Comparison of ENCODE assay signal across 21 cellular contexts in genomic region chr6:36519352-36519751, GRCh38. TPM values are rescaled to one million over a fixed set of nuclear protein-coding genes. Genes with fewer than 3 reads are reported as not detected.
DNase-seq lines count a peak whose midpoint lies in the region; ATAC-seq and TF ChIP-seq lines count a peak whose summit lies in the region.
"Had no signal": no experiment of that assay in that cellular context is flagged by ENCODE, and none has a peak within 500 bp of the region (broad histone marks: within the 10 kb centered on the region; RNA-seq: fewer than 3 reads in every experiment).

No MANE protein-coding gene starts in this region.

- H3K27me3 ChIP-seq in neural progenitor cell (no peaks in the 10 kb centered on the region), heart right ventricle (no peaks in the 10 kb centered on the region)
- H3K27me3 ChIP-seq: hepatocyte, sigmoid colon, tibial nerve had no signal

- H3K36me3 Mint-ChIP-seq in activated T-cell treated with anti-CD3 and anti-CD28 coated beads, Interleukin-2, amount 50 U/mL, for 24 hours (ENCODE audit: low read depth), result peaks cover 93% of the 10 kb centered on the region
- peaks cover 51% of the 10 kb centered on the region for H3K36me3 Mint-ChIP-seq in WTC11
- peaks cover 25% of the 10 kb centered on the region for H3K36me3 Mint-ChIP-seq in neural progenitor cell
- peaks cover 64% of the 10 kb centered on the region for H3K36me3 Mint-ChIP-seq in activated T-helper 1 cell treated with anti-CD3 and anti-CD28 coated beads, Interleukin-12 subunit alpha, Interleukin-12 subunit beta, Interleukin-2, Interleukin-4 antibody, amounts not matched to agents 30 ng/mL and 10 ng/mL and 1 ng/mL, durations not matched to agents 14 hours and 24 hours and 36 hours (ENCODE audit: low read depth)

- H3K27ac ChIP-seq in neural progenitor cell (no peak overlapping the region), heart right ventricle (no peak overlapping the region)
- H3K27ac ChIP-seq: hepatocyte, HL-60, sigmoid colon, tibial nerve had no signal

- TF ChIP-seq CTCF in WTC11 (IDR thresholded peaks at IDR 0.05), result no peak
- no peak for TF ChIP-seq CTCF in neural progenitor cell (IDR thresholded peaks at IDR 0.05)
- no peak for TF ChIP-seq CTCF in heart right ventricle (IDR thresholded peaks at IDR 0.05)

- POLR2A ChIA-PET in WTC11 (lab: Charles Lee), result no interaction called here

- H3K9ac ChIP-seq in neural progenitor cell, result peak overlapping the region; percentile 8

- H3K4me1 Mint-ChIP-seq in activated T-cell treated with anti-CD3 and anti-CD28 coated beads, Interleukin-2, amount 50 U/mL, for 24 hours (ENCODE audit: low read depth), result peaks cover 56% of the 10 kb centered on the region
- H3K4me1 Mint-ChIP-seq in WTC11 (no peaks in the 10 kb centered on the region), neural progenitor cell (no peaks in the 10 kb centered on the region)
- H3K4me1 Mint-ChIP-seq in activated T-helper 1 cell treated with anti-CD3 and anti-CD28 coated beads, Interleukin-12 subunit alpha, Interleukin-12 subunit beta, Interleukin-2, Interleukin-4 antibody, amounts not matched to agents 30 ng/mL and 10 ng/mL and 1 ng/mL, durations not matched to agents 14 hours and 24 hours and 36 hours (ENCODE audit: low read depth), result peaks cover 34% of the 10 kb centered on the region
- H3K4me1 Mint-ChIP-seq: brain had no signal

- H3K4me1 ChIP-seq in neural progenitor cell (no peaks in the 10 kb centered on the region), heart right ventricle (peaks cover 0 to 13% (median 0%) of the 10 kb centered on the region in 9 donors)
- H3K4me1 ChIP-seq: sigmoid colon had no signal

- H3K9me3 ChIP-seq in neural progenitor cell (ENCODE audit: low read depth) (no peaks in the 10 kb centered on the region), heart right ventricle (no peaks in the 10 kb centered on the region)
- H3K9me3 ChIP-seq: sigmoid colon, tibial nerve had no signal

- H3K27me3 Mint-ChIP-seq in activated T-cell treated with anti-CD3 and anti-CD28 coated beads, Interleukin-2, amount 50 U/mL, for 24 hours, result no peaks in the 10 kb centered on the region
- H3K27me3 Mint-ChIP-seq in WTC11 (ENCODE audit: low read depth) (no peaks in the 10 kb centered on the region), neural progenitor cell (ENCODE audit: insufficient read depth, low read depth) (no peaks in the 10 kb centered on the region)
- H3K27me3 Mint-ChIP-seq in activated T-helper 1 cell treated with anti-CD3 and anti-CD28 coated beads, Interleukin-12 subunit alpha, Interleukin-12 subunit beta, Interleukin-2, Interleukin-4 antibody, amounts not matched to agents 30 ng/mL and 10 ng/mL and 1 ng/mL, durations not matched to agents 14 hours and 24 hours and 36 hours (ENCODE audit: insufficient read depth), result no peaks in the 10 kb centered on the region
- H3K27me3 Mint-ChIP-seq: brain had no signal

- H2AFZ ChIP-seq in neural progenitor cell (replicated peaks), result no peak overlapping the region
- H2AFZ ChIP-seq: hepatocyte had no signal

- intact Hi-C loops in heart right ventricle (cut with DNase I), result loop anchor here in 1 of 10 donors (10.0 kb wide), 1 partner anchor 55 kb away; no protein-coding TSS in a partner anchor
- intact Hi-C loops in activated T-helper 1 cell treated with anti-CD3 and anti-CD28 coated beads, Interleukin-12 subunit alpha, Interleukin-12 subunit beta, Interleukin-2, Interleukin-4 antibody, amounts not matched to agents 30 ng/mL and 10 ng/mL and 1 ng/mL, durations not matched to agents 14 hours and 24 hours and 36 hours (cut with micrococcal nuclease), result no loop called here

- H4K20me1 ChIP-seq in neural progenitor cell (ENCODE audit: low read depth), result peaks cover 7% of the 10 kb centered on the region

- H3K4me3 ChIP-seq in neural progenitor cell, result no peak overlapping the region
- H3K4me3 ChIP-seq in heart right ventricle, result no peak overlapping the region
- H3K4me3 ChIP-seq: hepatocyte, sigmoid colon, tibial nerve had no signal

- H3K27ac Mint-ChIP-seq in activated T-cell treated with anti-CD3 and anti-CD28 coated beads, Interleukin-2, amount 50 U/mL, for 24 hours, result peak overlapping the region; percentile 51
- H3K27ac Mint-ChIP-seq in WTC11, result no peak overlapping the region
- H3K27ac Mint-ChIP-seq in neural progenitor cell, result no peak overlapping the region
- no peak overlapping the region for H3K27ac Mint-ChIP-seq in activated T-helper 1 cell treated with anti-CD3 and anti-CD28 coated beads, Interleukin-12 subunit alpha, Interleukin-12 subunit beta, Interleukin-2, Interleukin-4 antibody, amounts not matched to agents 30 ng/mL and 10 ng/mL and 1 ng/mL, durations not matched to agents 14 hours and 24 hours and 36 hours
- H3K27ac Mint-ChIP-seq: brain had no signal

- no peaks in the 10 kb centered on the region for H3F3A ChIP-seq in neural progenitor cell (ENCODE audit: low read depth)

- H3K4me2 ChIP-seq in neural progenitor cell, result no peak overlapping the region
- H3K4me2 ChIP-seq: hepatocyte had no signal

- no peaks in the 10 kb centered on the region for H3K79me2 ChIP-seq in neural progenitor cell (ENCODE audit: low read depth)

- no peaks in the 10 kb centered on the region for H3K9me3 Mint-ChIP-seq in activated T-cell treated with anti-CD3 and anti-CD28 coated beads, Interleukin-2, amount 50 U/mL, for 24 hours
- no peaks in the 10 kb centered on the region for H3K9me3 Mint-ChIP-seq in WTC11
- no peaks in the 10 kb centered on the region for H3K9me3 Mint-ChIP-seq in neural progenitor cell
- H3K9me3 Mint-ChIP-seq in activated T-helper 1 cell treated with anti-CD3 and anti-CD28 coated beads, Interleukin-12 subunit alpha, Interleukin-12 subunit beta, Interleukin-2, Interleukin-4 antibody, amounts not matched to agents 30 ng/mL and 10 ng/mL and 1 ng/mL, durations not matched to agents 14 hours and 24 hours and 36 hours, result no peaks in the 10 kb centered on the region
- H3K9me3 Mint-ChIP-seq: brain had no signal

- DNase-seq in activated T-cell treated with anti-CD3 and anti-CD28 coated beads, Interleukin-2, amount 50 U/mL, for 24 hours, result no peak
- DNase-seq in activated T-cell treated with anti-CD3 and anti-CD28 coated beads for 4 hours, result no peak
- peak; percentile 47 for DNase-seq in NCI-H146 (lab: John Stamatoyannopoulos, UW)
- DNase-seq in WTC11 (ENCODE audit: low spot score), result no peak
- DNase-seq in neural progenitor cell (ENCODE audit: low spot score), result no peak
- no peak for DNase-seq in heart right ventricle
- DNase-seq in activated T-helper 1 cell treated with anti-CD3 and anti-CD28 coated beads, Interleukin-12 subunit alpha, Interleukin-12 subunit beta, Interleukin-2, Interleukin-4 antibody, amounts not matched to agents 30 ng/mL and 10 ng/mL and 1 ng/mL, durations not matched to agents 14 hours and 24 hours and 36 hours (ENCODE audit: low spot score), result no peak
- DNase-seq: activated CD8-positive, alpha-beta memory T cell treated with anti-CD3 and anti-CD28 coated beads, Interleukin-2, amount 50 U/mL, for 4 hours; activated naive CD4-positive, alpha-beta T cell treated with Interleukin-2 at 50 U/mL for 16 hours; cortex of kidney; IMR-90; kidney; NCI-H2107; posterior cingulate gyrus; sigmoid colon; stimulated activated naive CD4-positive, alpha-beta T cell had no signal

- ATAC-seq in WTC11 (peak; percentile 46; the same call in 1 of the 2 replicates), heart right ventricle (no peak), HG03039 (IDR thresholded peaks at IDR 0.05; ENCODE audit: unreplicated experiment) (no peak)

- CTCF ChIA-PET in WTC11 (lab: Charles Lee), result no interaction called here

- H3K4me3 Mint-ChIP-seq in activated T-cell treated with anti-CD3 and anti-CD28 coated beads, Interleukin-2, amount 50 U/mL, for 24 hours, result no peak overlapping the region
- H3K4me3 Mint-ChIP-seq in WTC11, result no peak overlapping the region
- H3K4me3 Mint-ChIP-seq in neural progenitor cell, result no peak overlapping the region
- no peak overlapping the region for H3K4me3 Mint-ChIP-seq in activated T-helper 1 cell treated with anti-CD3 and anti-CD28 coated beads, Interleukin-12 subunit alpha, Interleukin-12 subunit beta, Interleukin-2, Interleukin-4 antibody, amounts not matched to agents 30 ng/mL and 10 ng/mL and 1 ng/mL, durations not matched to agents 14 hours and 24 hours and 36 hours
- H3K4me3 Mint-ChIP-seq: brain had no signal

- peaks cover 33% of the 10 kb centered on the region for H3K36me3 ChIP-seq in neural progenitor cell
- H3K36me3 ChIP-seq in heart right ventricle, result peaks cover 0 to 99% (median 55%) of the 10 kb centered on the region in 9 donors

TF ChIP-seq in WTC11, 78 proteins besides CTCF, POLR2A, EP300 and RAD21 (continues in another document):
- TF ChIP-seq GRHL2 (CRISPR knock-in tag; IDR thresholded peaks at IDR 0.05; ENCODE audit: insufficient replicate concordance, severe bottlenecking) (no peak), CBFB (CRISPR knock-in tag; IDR thresholded peaks at IDR 0.05; ENCODE audit: low read depth) (no peak), PREB (CRISPR knock-in tag; IDR thresholded peaks at IDR 0.05; ENCODE audit: borderline replicate concordance) (no peak), ELF4 (CRISPR knock-in tag; IDR thresholded peaks at IDR 0.05; ENCODE audit: low read depth) (no peak), TP53 (CRISPR knock-in tag; IDR thresholded peaks at IDR 0.05) (no peak), USF2 (CRISPR knock-in tag; IDR thresholded peaks at IDR 0.05) (no peak), SMAD4 (CRISPR knock-in tag; IDR thresholded peaks at IDR 0.05) (no peak)

RNA-seq across cellular contexts. Expression of gene STK38, which starts 27.9 kb away (rescaled TPM):
- 13.3 to 15.4 TPM (median 14.7 TPM) in 3 replicates for total RNA-seq in WTC11 (2021)
- total RNA-seq in neural progenitor cell (ENCODE audit: low replicate concordance), result 26.1 and 31.9 TPM in 2 replicates
- total RNA-seq in heart right ventricle, result 10 to 100 TPM; 13.2 to 23.8 (median 21.5) TPM
- 10 to 100 TPM; 12.9 to 22.1 TPM for polyA plus RNA-seq in heart right ventricle
- total RNA-seq in activated T-helper 1 cell treated with anti-CD3 and anti-CD28 coated beads, Interleukin-12 subunit alpha, Interleukin-12 subunit beta, Interleukin-2, Interleukin-4 antibody, amounts not matched to agents 30 ng/mL and 10 ng/mL and 1 ng/mL, durations not matched to agents 14 hours and 24 hours and 36 hours, result 23.5 and 23.6 TPM in 2 replicates
